In genomic region chrX:154352012-154352401, GRCh38 we compare ENCODE assay signal across 17 cellular contexts. TPM values are rescaled to one million over a fixed set of nuclear protein-coding genes. Genes with fewer than 3 reads are reported as not detected.
DNase-seq lines count a peak whose midpoint lies in the region; ATAC-seq, FAIRE-seq and TF ChIP-seq lines count a peak whose summit lies in the region.
"Had no signal": no experiment of that assay in that cellular context is flagged by ENCODE, and none has a peak within 500 bp of the region (broad histone marks: within the 10 kb centered on the region; RNA-seq: fewer than 3 reads in every experiment).

No MANE protein-coding gene starts in this region.

- DNase-seq in CD4-positive, alpha-beta memory T cell = peak in 2 of 5 donors; percentile 30 to 40
- no peak for DNase-seq in K562 (ENCODE audit: extremely low read depth in 1 of 4, low spot score in 3 of 4)
- no peak for DNase-seq in spleen
- no peak for DNase-seq in inferior parietal cortex (ENCODE audit: extremely low spot score)
- no peak for DNase-seq in hippocampal formation (lab: John Stamatoyannopoulos, UW)
- no peak for DNase-seq in RCC 7860 (ENCODE audit: low spot score)
- DNase-seq: activated T-cell treated with anti-CD3 and anti-CD28 coated beads for 4 hours, adrenal gland, endodermal cell, NCI-H187, SHP77 had no signal

- no TSS peak for BruUV-seq in K562 (replicated peaks; lab: Mats Ljungman, UMichigan)

- H3K9me1 ChIP-seq in K562 (ENCODE audit: control insufficient read depth, insufficient read depth, low read length) = no peaks in the 10 kb centered on the region

- H3K4me3 ChIP-seq in CD4-positive, alpha-beta memory T cell (ENCODE audit: low read length in 2 of 2) = no peak overlapping the region
- H3K4me3 ChIP-seq in K562 (no peak overlapping the region), spleen (no peak overlapping the region)
- H3K4me3 ChIP-seq: adrenal gland, BLaER1 had no signal

- in situ Hi-C loops in K562 (cut with MboI) = no loop called here

- 89% methylated on average over 12 of the region's 14 CpGs for WGBS in K562 (ENCODE audit: insufficient coverage, low coverage, missing lambda C conversion rate)
- 80 to 90% (median 87%) methylated on average over 5 to 14 of the region's 14 CpGs for WGBS in spleen, 5 donors

- TF ChIP-seq CTCF in K562 (IDR thresholded peaks at IDR 0.05 in 2 of 3, conservative IDR thresholded peaks at IDR 0.05 in 1 of 3; ENCODE audit: insufficient read depth in 2 of 3, low read depth in 1 of 3, low read length in 3 of 3) (no peak), spleen (IDR thresholded peaks at IDR 0.05 in 8 of 11, conservative IDR thresholded peaks at IDR 0.05 in 3 of 11) (no peak)

- TF ChIP-seq POLR2A in K562 (conservative IDR thresholded peaks at IDR 0.05) (no peak), spleen (IDR thresholded peaks at IDR 0.05) (no peak)

- FAIRE-seq in K562 (lab: Jason Lieb, UNC) (no peak), RCC 7860 (lab: Jason Lieb, UNC) (no peak)
- FAIRE-seq: GM18507, GM19239 had no signal

- peaks cover 3 to 39% of the 10 kb centered on the region in 2 donors for H3K36me3 Mint-ChIP-seq in CD4-positive, alpha-beta memory T cell
- peaks cover 4% of the 10 kb centered on the region for H3K36me3 Mint-ChIP-seq in IgD-negative memory B cell

- H3K4me1 ChIP-seq in CD4-positive, alpha-beta memory T cell (ENCODE audit: insufficient read depth, low read length) = peaks cover 98% of the 10 kb centered on the region
- H3K4me1 ChIP-seq in K562 (replicated peaks in 1 of 2; ENCODE audit: control insufficient read depth in 2 of 2, insufficient read depth in 2 of 2, low read length in 2 of 2) (peaks cover 3 to 51% of the 10 kb centered on the region in 2 experiments; a peak in 3 of 5 replicates), spleen (peaks cover 5 to 79% (median 44%) of the 10 kb centered on the region in 6 donors)
- H3K4me1 ChIP-seq: adrenal gland had no signal

- H3K27ac Mint-ChIP-seq in CD4-positive, alpha-beta memory T cell = peak overlapping the region in 6 of 7 donors; percentile 86 to 93 (median 90)
- H3K27ac Mint-ChIP-seq in IgD-negative memory B cell = peak overlapping the region; percentile 71 to 92 (median 91)
- H3K27ac Mint-ChIP-seq: endodermal cell had no signal

- H3K4me3 Mint-ChIP-seq in CD4-positive, alpha-beta memory T cell = peak overlapping the region; percentile 15 to 70 (median 68)
- H3K4me3 Mint-ChIP-seq in IgD-negative memory B cell = peak overlapping the region in 3 of 4 donors; percentile 76 to 81 (median 78)
- H3K4me3 Mint-ChIP-seq: endodermal cell had no signal

- peaks cover 13% of the 10 kb centered on the region for H4K20me1 ChIP-seq in K562 (replicated peaks; ENCODE audit: control insufficient read depth, insufficient read depth, low read length)

- H3K79me2 ChIP-seq in K562 (ENCODE audit: control insufficient read depth, insufficient read depth, low read length) = no peaks in the 10 kb centered on the region

- no peak for TF ChIP-seq EP300 in K562 (IDR thresholded peaks at IDR 0.05; ENCODE audit: low read length)

- no peak for TF ChIP-seq RAD21 in K562 (CRISPR knock-in tag; conservative IDR thresholded peaks at IDR 0.05 in 1 of 2, IDR thresholded peaks at IDR 0.05 in 1 of 2)

- CTCF ChIA-PET in CD4-positive, alpha-beta memory T cell (lab: Charles Lee; ENCODE audit: partially characterized antibody) = no interaction called here
- CTCF ChIA-PET in K562 (lab: Yijun Ruan, JAX; ENCODE audit: low intra/inter-chr PET ratio) = no interaction called here

- no peaks in the 10 kb centered on the region for H3K9me3 ChIP-seq in CD4-positive, alpha-beta memory T cell (ENCODE audit: control insufficient read depth in 1 of 2, low read length in 2 of 2)
- H3K9me3 ChIP-seq in K562 (replicated peaks; ENCODE audit: control insufficient read depth, insufficient read depth, low read depth, low read length) (no peaks in the 10 kb centered on the region), spleen (no peaks in the 10 kb centered on the region)
- H3K9me3 ChIP-seq: adrenal gland had no signal

- no peaks in the 10 kb centered on the region for H3K27me3 Mint-ChIP-seq in CD4-positive, alpha-beta memory T cell
- H3K27me3 Mint-ChIP-seq in IgD-negative memory B cell = no peaks in the 10 kb centered on the region

- POLR2A ChIA-PET in CD4-positive, alpha-beta memory T cell (lab: Charles Lee; ENCODE audit: partially characterized antibody) = interaction anchor here (1.5 to 12.9 kb wide), 3 partner anchors 8 to 372 kb away, joined by 3 to 245 read pairs (median 6); no protein-coding TSS in a partner anchor
- POLR2A ChIA-PET in K562 (lab: Yijun Ruan, JAX) = no interaction called here

- no peaks in the 10 kb centered on the region for H3K9me3 Mint-ChIP-seq in CD4-positive, alpha-beta memory T cell
- no peaks in the 10 kb centered on the region for H3K9me3 Mint-ChIP-seq in IgD-negative memory B cell

- H3K36me3 ChIP-seq in CD4-positive, alpha-beta memory T cell (ENCODE audit: insufficient read depth, low read length) = peaks cover 65% of the 10 kb centered on the region
- H3K36me3 ChIP-seq in K562 (ENCODE audit: control insufficient read depth, insufficient read depth, low read length) (peaks cover 89% of the 10 kb centered on the region; the same call in 2 of the 3 replicates), spleen (peaks cover 0 to 90% (median 78%) of the 10 kb centered on the region in 6 donors)

- peak overlapping the region; percentile 47 for H3K27ac ChIP-seq in CD4-positive, alpha-beta memory T cell (ENCODE audit: low read depth, low read length)
- no peak overlapping the region for H3K27ac ChIP-seq in K562 (ENCODE audit: extremely low read depth, low read depth, low read length)
- H3K27ac ChIP-seq in spleen = peak overlapping the region in 6 of 8 donors; percentile 20 to 85 (median 70)
- H3K27ac ChIP-seq: adrenal gland, BLaER1 had no signal

- no peak overlapping the region; a peak in 1 of 4 replicates for H3K9ac ChIP-seq in K562 (ENCODE audit: insufficient read depth in 1 of 2, low read depth in 2 of 2, low read length in 2 of 2)
- H3K9ac ChIP-seq: BLaER1 had no signal

- H3K4me1 Mint-ChIP-seq in CD4-positive, alpha-beta memory T cell = peaks cover 21 to 80% (median 45%) of the 10 kb centered on the region in 4 donors
- peaks cover 5 to 17% (median 15%) of the 10 kb centered on the region in 3 donors for H3K4me1 Mint-ChIP-seq in IgD-negative memory B cell

- no peaks in the 10 kb centered on the region for H3K27me3 ChIP-seq in CD4-positive, alpha-beta memory T cell (ENCODE audit: insufficient read depth, low read length)
- H3K27me3 ChIP-seq in K562 (ENCODE audit: control insufficient read depth in 2 of 2, insufficient read depth in 2 of 2, low read length in 2 of 2) (no peaks in the 10 kb centered on the region), spleen (replicated peaks in 1 of 7) (no peaks in the 10 kb centered on the region)
- H3K27me3 ChIP-seq: adrenal gland had no signal

- intact Hi-C loops in CD4-positive, alpha-beta memory T cell (cut with micrococcal nuclease) = no loop called here
- intact Hi-C loops in K562 (cut with micrococcal nuclease) (no loop called here), spleen (cut with DNase I; ENCODE audit: low total_unique reads) (no loop called here)

- no peak for ATAC-seq in K562

- no peak overlapping the region for H3K4me2 ChIP-seq in K562 (ENCODE audit: insufficient read depth, low read length)
- H3K4me2 ChIP-seq: BLaER1 had no signal

- no peak overlapping the region for H2AFZ ChIP-seq in K562 (ENCODE audit: low read depth, low read length)

RNA-seq across cellular contexts. Expression of gene FLNA, which starts 22.4 kb away (rescaled TPM):
- total RNA-seq in CD4-positive, alpha-beta memory T cell = 100 to 1,000 TPM; 839 to 871 TPM
- 100 to 1,000 TPM in 1 of 2 donors, 10 to 100 TPM in 1; 87.4 to 683 TPM for polyA plus RNA-seq in CD4-positive, alpha-beta memory T cell
- polyA plus RNA-seq in IgD-negative memory B cell (396 TPM), K562 (2011; rRNA removed) (86.6 and 165 TPM in 2 replicates), K562 (2014; fragmentation: Illumina TruSeq; extraction: Trizol) (329 and 438 TPM in 2 replicates), K562 (2014; fragmentation: Nextera tagmentation; extraction: Ambion mirVana) (1 to 10 TPM; 6.2 to 6.8 TPM), K562 (2014; rRNA removed) (226 and 245 TPM in 2 replicates), spleen (100 to 1,000 TPM; 259 to 548 (median 322) TPM)
- 432 and 1,364 TPM in 2 replicates for total RNA-seq in K562 (2011; cell fraction: chromatin; rRNA removed; ENCODE audit: low replicate concordance)
- total RNA-seq in K562 (2011; cell fraction: nucleolus; rRNA removed) = 816 and 818 TPM in 2 replicates
- 362 and 459 TPM in 2 replicates for total RNA-seq in K562 (2011; cell fraction: nucleoplasm; rRNA removed)
- total RNA-seq in K562 (2014; rRNA removed) (554 and 803 TPM in 2 replicates), K562 (2014; rRNA removed; fragmentation: Illumina TruSeq; extraction: Trizol) (72.2 and 110 TPM in 2 replicates), K562 (2015; rRNA removed; fragmentation: Illumina TruSeq; extraction: Trizol) (135 and 162 TPM in 2 replicates), K562 (2021) (672 and 735 TPM in 2 replicates), spleen (1,000 to 10,000 TPM in 1 of 7 donors, 100 to 1,000 TPM in 6; 401 to 1,447 (median 668) TPM)
- polyA plus RNA-seq in K562 (2011; cell fraction: cytosol; rRNA removed) = 122 and 183 TPM in 2 replicates
- polyA plus RNA-seq in K562 (2011; cell fraction: nucleus; rRNA removed) = 624 and 751 TPM in 2 replicates
- polyA plus RNA-seq in K562 (2012) = 392 and 593 TPM in 2 replicates
- 249 and 291 TPM in 2 replicates for polyA minus RNA-seq in K562 (2011; rRNA and poly(A)+ RNA removed)
- 522 and 767 TPM in 2 replicates for polyA minus RNA-seq in K562 (2011; cell fraction: cytosol; rRNA and poly(A)+ RNA removed)
- polyA minus RNA-seq in K562 (2011; cell fraction: nucleus; rRNA and poly(A)+ RNA removed) = 248 and 324 TPM in 2 replicates

RNA-seq across cellular contexts. Expression of gene EMD, which starts 27.1 kb away (rescaled TPM):
- total RNA-seq in CD4-positive, alpha-beta memory T cell = 10 to 100 TPM; 84.3 to 88.7 TPM
- 10 to 100 TPM; 30.3 to 38.2 TPM for polyA plus RNA-seq in CD4-positive, alpha-beta memory T cell
- 32.4 TPM for polyA plus RNA-seq in IgD-negative memory B cell
- 41.8 and 93.2 TPM in 2 replicates for total RNA-seq in K562 (2011; cell fraction: chromatin; rRNA removed; ENCODE audit: low replicate concordance)
- total RNA-seq in K562 (2011; cell fraction: nucleolus; rRNA removed) = 88.9 and 97.4 TPM in 2 replicates
- 70.5 and 73.6 TPM in 2 replicates for total RNA-seq in K562 (2011; cell fraction: nucleoplasm; rRNA removed)
- total RNA-seq in K562 (2014; rRNA removed) = 32.9 and 36.2 TPM in 2 replicates
- 37.5 and 38.3 TPM in 2 replicates for total RNA-seq in K562 (2014; rRNA removed; fragmentation: Illumina TruSeq; extraction: Trizol)
- total RNA-seq in K562 (2015; rRNA removed; fragmentation: Illumina TruSeq; extraction: Trizol) = 61.9 and 67.8 TPM in 2 replicates
- 124 and 135 TPM in 2 replicates for total RNA-seq in K562 (2021)
- polyA plus RNA-seq in K562 (2011; rRNA removed) = 77.4 and 81.2 TPM in 2 replicates
- 100.0 and 121 TPM in 2 replicates for polyA plus RNA-seq in K562 (2011; cell fraction: cytosol; rRNA removed)
- 238 and 242 TPM in 2 replicates for polyA plus RNA-seq in K562 (2011; cell fraction: nucleus; rRNA removed)
- polyA plus RNA-seq in K562 (2012) = 125 and 134 TPM in 2 replicates
- polyA plus RNA-seq in K562 (2014; fragmentation: Illumina TruSeq; extraction: Trizol) = 177 and 206 TPM in 2 replicates
- 1 to 10 TPM; 2.3 to 3.1 TPM for polyA plus RNA-seq in K562 (2014; fragmentation: Nextera tagmentation; extraction: Ambion mirVana)
- 86.7 and 110 TPM in 2 replicates for polyA plus RNA-seq in K562 (2014; rRNA removed)
- 24.0 and 43.3 TPM in 2 replicates for polyA minus RNA-seq in K562 (2011; rRNA and poly(A)+ RNA removed)
- polyA minus RNA-seq in K562 (2011; cell fraction: cytosol; rRNA and poly(A)+ RNA removed) = 51.3 and 57.9 TPM in 2 replicates
- polyA minus RNA-seq in K562 (2011; cell fraction: nucleus; rRNA and poly(A)+ RNA removed) = 28.5 and 40.8 TPM in 2 replicates
- 10 to 100 TPM; 29.8 to 56.3 (median 49.9) TPM for total RNA-seq in spleen
- 10 to 100 TPM; 77.8 to 83.1 (median 78.9) TPM for polyA plus RNA-seq in spleen

RNA-seq across cellular contexts. Expression of gene RPL10, which starts 46.2 kb away (rescaled TPM):
- total RNA-seq in CD4-positive, alpha-beta memory T cell = 1,000 to 10,000 TPM; 5,157 to 5,386 TPM
- polyA plus RNA-seq in CD4-positive, alpha-beta memory T cell = 1,000 to 10,000 TPM; 4,018 to 5,740 TPM
- polyA plus RNA-seq in IgD-negative memory B cell (5,716 TPM), K562 (2011; rRNA removed) (5,297 and 6,545 TPM in 2 replicates), K562 (2014; fragmentation: Illumina TruSeq; extraction: Trizol) (6,119 and 7,432 TPM in 2 replicates), K562 (2014; fragmentation: Nextera tagmentation; extraction: Ambion mirVana) (1,000 to 10,000 TPM; 5,014 to 7,600 TPM), K562 (2014; rRNA removed) (6,193 and 7,323 TPM in 2 replicates), spleen (1,000 to 10,000 TPM; 6,919 to 9,324 (median 8,870) TPM)
- total RNA-seq in K562 (2011; cell fraction: chromatin; rRNA removed; ENCODE audit: low replicate concordance) = 652 and 1,355 TPM in 2 replicates
- 1,356 and 1,561 TPM in 2 replicates for total RNA-seq in K562 (2011; cell fraction: nucleolus; rRNA removed)
- 1,670 and 2,786 TPM in 2 replicates for total RNA-seq in K562 (2011; cell fraction: nucleoplasm; rRNA removed)
- total RNA-seq in K562 (2014; rRNA removed) (4,111 and 4,705 TPM in 2 replicates), K562 (2014; rRNA removed; fragmentation: Illumina TruSeq; extraction: Trizol) (3,682 and 4,010 TPM in 2 replicates), K562 (2015; rRNA removed; fragmentation: Illumina TruSeq; extraction: Trizol) (3,735 and 3,774 TPM in 2 replicates), K562 (2021) (4,299 and 4,408 TPM in 2 replicates), spleen (1,000 to 10,000 TPM; 2,711 to 4,089 (median 3,238) TPM)
- 7,052 and 10,074 TPM in 2 replicates for polyA plus RNA-seq in K562 (2011; cell fraction: cytosol; rRNA removed)
- polyA plus RNA-seq in K562 (2011; cell fraction: nucleus; rRNA removed) = 3,562 and 5,028 TPM in 2 replicates
- 5,208 and 8,851 TPM in 2 replicates for polyA plus RNA-seq in K562 (2012)
- polyA minus RNA-seq in K562 (2011; rRNA and poly(A)+ RNA removed) = 1,451 and 1,523 TPM in 2 replicates
- 1,578 and 1,804 TPM in 2 replicates for polyA minus RNA-seq in K562 (2011; cell fraction: cytosol; rRNA and poly(A)+ RNA removed)
- polyA minus RNA-seq in K562 (2011; cell fraction: nucleus; rRNA and poly(A)+ RNA removed) = 368 and 622 TPM in 2 replicates

RNA-seq across cellular contexts. Expression of gene TKTL1, which starts 56.4 kb away (rescaled TPM):
- total RNA-seq in CD4-positive, alpha-beta memory T cell = 1 to 10 TPM in 1 of 2 experiments, under 1 TPM in 1; 0.32 to 1.9 TPM
- 10 to 100 TPM; 19.3 to 44.1 TPM for polyA plus RNA-seq in CD4-positive, alpha-beta memory T cell
- polyA plus RNA-seq in IgD-negative memory B cell (5.5 TPM), K562 (2011; rRNA removed) (0.18 and 0.64 TPM in 2 replicates), K562 (2014; fragmentation: Illumina TruSeq; extraction: Trizol) (0.51 and 0.71 TPM in 2 replicates), K562 (2014; fragmentation: Nextera tagmentation; extraction: Ambion mirVana) (under 1 TPM; 0.18 to 0.71 TPM), K562 (2014; rRNA removed) (0.38 and 0.62 TPM in 2 replicates), spleen (under 1 TPM; 0.13 to 0.57 (median 0.24) TPM)
- not detected in 2 replicates for total RNA-seq in K562 (2011; cell fraction: chromatin; rRNA removed; ENCODE audit: low replicate concordance)
- total RNA-seq in K562 (2011; cell fraction: nucleolus; rRNA removed) = not detected in 2 replicates
- total RNA-seq in K562 (2011; cell fraction: nucleoplasm; rRNA removed) = 0.66 TPM in 1 of 2 replicates, not detected in the other
- total RNA-seq in K562 (2014; rRNA removed) (0.54 and 0.61 TPM in 2 replicates), K562 (2014; rRNA removed; fragmentation: Illumina TruSeq; extraction: Trizol) (0.29 and 0.44 TPM in 2 replicates), K562 (2015; rRNA removed; fragmentation: Illumina TruSeq; extraction: Trizol) (0.19 and 0.29 TPM in 2 replicates), K562 (2021) (0.35 and 0.51 TPM in 2 replicates), spleen (1 to 10 TPM in 3 of 7 donors, under 1 TPM in 3, not detected in 1; 0.42 to 3.7 (median 1.2) TPM)
- 0.37 and 0.66 TPM in 2 replicates for polyA plus RNA-seq in K562 (2011; cell fraction: cytosol; rRNA removed)
- 0.10 and 0.21 TPM in 2 replicates for polyA plus RNA-seq in K562 (2011; cell fraction: nucleus; rRNA removed)
- 0.52 and 2.2 TPM in 2 replicates for polyA plus RNA-seq in K562 (2012)
- 0.14 and 0.45 TPM in 2 replicates for polyA minus RNA-seq in K562 (2011; rRNA and poly(A)+ RNA removed)
- not detected in 2 replicates for polyA minus RNA-seq in K562 (2011; cell fraction: cytosol; rRNA and poly(A)+ RNA removed)
- polyA minus RNA-seq in K562 (2011; cell fraction: nucleus; rRNA and poly(A)+ RNA removed) = 0.67 TPM in 1 of 2 replicates, not detected in the other
- total RNA-seq: endodermal cell, HT1080, left lobe of liver had no signal

RNA-seq across cellular contexts. Expression of gene DNASE1L1, which starts 57.0 kb away (rescaled TPM):
- 10 to 100 TPM; 25.3 to 26.3 TPM for total RNA-seq in CD4-positive, alpha-beta memory T cell
- polyA plus RNA-seq in CD4-positive, alpha-beta memory T cell = 10 to 100 TPM; 14.0 to 16.2 TPM
- 29.4 TPM for polyA plus RNA-seq in IgD-negative memory B cell
- 14.4 and 29.9 TPM in 2 replicates for total RNA-seq in K562 (2011; cell fraction: chromatin; rRNA removed; ENCODE audit: low replicate concordance)
- total RNA-seq in K562 (2011; cell fraction: nucleolus; rRNA removed) = 32.4 and 37.9 TPM in 2 replicates
- 24.0 and 27.8 TPM in 2 replicates for total RNA-seq in K562 (2011; cell fraction: nucleoplasm; rRNA removed)
- total RNA-seq in K562 (2014; rRNA removed) = 12.4 and 16.4 TPM in 2 replicates
- 5.7 and 5.9 TPM in 2 replicates for total RNA-seq in K562 (2014; rRNA removed; fragmentation: Illumina TruSeq; extraction: Trizol)
- total RNA-seq in K562 (2015; rRNA removed; fragmentation: Illumina TruSeq; extraction: Trizol) = 4.9 and 5.5 TPM in 2 replicates
- 10.9 and 11.2 TPM in 2 replicates for total RNA-seq in K562 (2021)
- 12.6 and 14.8 TPM in 2 replicates for polyA plus RNA-seq in K562 (2011; rRNA removed)
- polyA plus RNA-seq in K562 (2011; cell fraction: cytosol; rRNA removed) = 18.6 and 34.4 TPM in 2 replicates
- polyA plus RNA-seq in K562 (2011; cell fraction: nucleus; rRNA removed) = 18.8 and 31.1 TPM in 2 replicates
- 14.5 and 24.0 TPM in 2 replicates for polyA plus RNA-seq in K562 (2012)
- 7.9 and 12.9 TPM in 2 replicates for polyA plus RNA-seq in K562 (2014; fragmentation: Illumina TruSeq; extraction: Trizol)
- under 1 TPM; 0.73 to 0.74 TPM for polyA plus RNA-seq in K562 (2014; fragmentation: Nextera tagmentation; extraction: Ambion mirVana)
- 11.6 and 16.4 TPM in 2 replicates for polyA plus RNA-seq in K562 (2014; rRNA removed)
- 5.2 and 6.9 TPM in 2 replicates for polyA minus RNA-seq in K562 (2011; rRNA and poly(A)+ RNA removed)
- polyA minus RNA-seq in K562 (2011; cell fraction: cytosol; rRNA and poly(A)+ RNA removed) = 8.1 and 9.3 TPM in 2 replicates
- 4.7 and 6.1 TPM in 2 replicates for polyA minus RNA-seq in K562 (2011; cell fraction: nucleus; rRNA and poly(A)+ RNA removed)
- total RNA-seq in spleen = 10 to 100 TPM; 25.9 to 54.5 (median 43.5) TPM
- polyA plus RNA-seq in spleen = 10 to 100 TPM; 18.1 to 26.5 (median 22.5) TPM
